In the genomic region with DNA sequence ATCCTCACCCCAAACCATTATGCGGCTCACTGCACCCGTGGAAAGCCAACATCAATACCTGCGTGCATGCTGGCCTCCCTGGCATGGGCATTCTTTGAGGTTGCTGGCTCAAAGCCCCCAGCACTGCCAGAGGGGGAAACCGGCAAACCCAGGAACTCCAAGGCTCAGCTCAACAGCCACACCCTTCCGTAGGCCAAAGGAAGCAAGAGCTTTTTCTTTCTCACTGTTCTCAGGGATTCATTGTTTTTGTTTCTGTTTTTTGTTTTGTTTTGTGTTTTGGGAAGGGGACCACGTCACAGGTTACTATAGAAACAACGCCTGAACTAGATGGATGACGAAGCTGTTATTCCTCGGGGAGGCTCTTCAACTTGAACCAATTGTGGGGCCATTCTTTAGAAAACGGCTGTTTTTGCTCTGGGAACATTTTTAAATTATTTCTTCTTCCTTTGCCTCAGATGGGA, we compare ENCODE assay signal across 1 cellular context.
TF ChIP-seq lines count a peak whose summit lies in the region.

No MANE protein-coding gene starts in this region.

TF ChIP-seq in K562, 482 proteins besides CTCF, POLR2A, EP300 and RAD21 (continued from another document and continues in another):
- TF ChIP-seq, protein P1, sequence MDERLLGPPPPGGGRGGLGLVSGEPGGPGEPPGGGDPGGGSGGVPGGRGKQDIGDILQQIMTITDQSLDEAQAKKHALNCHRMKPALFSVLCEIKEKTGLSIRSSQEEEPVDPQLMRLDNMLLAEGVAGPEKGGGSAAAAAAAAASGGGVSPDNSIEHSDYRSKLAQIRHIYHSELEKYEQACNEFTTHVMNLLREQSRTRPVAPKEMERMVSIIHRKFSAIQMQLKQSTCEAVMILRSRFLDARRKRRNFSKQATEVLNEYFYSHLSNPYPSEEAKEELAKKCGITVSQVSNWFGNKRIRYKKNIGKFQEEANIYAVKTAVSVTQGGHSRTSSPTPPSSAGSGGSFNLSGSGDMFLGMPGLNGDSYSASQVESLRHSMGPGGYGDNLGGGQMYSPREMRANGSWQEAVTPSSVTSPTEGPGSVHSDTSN (CRISPR knock-in tag; IDR thresholded peaks at IDR 0.05; ENCODE audit: low read depth): no peak
- TF ChIP-seq, protein P1 (tag; conservative IDR thresholded peaks at IDR 0.05; ENCODE audit: low read depth): no peak
- TF ChIP-seq PRMT5 (CRISPR knock-in tag; IDR thresholded peaks at IDR 0.05) (no peak), ATF1 (CRISPR knock-in tag; IDR thresholded peaks at IDR 0.05) (no peak), ATF1 (tag; IDR thresholded peaks at IDR 0.05) (peak; percentile 19; the same call in 1 of the 2 replicates), GTF2A2 (tag; IDR thresholded peaks at IDR 0.05) (no peak), NCOA2 (IDR thresholded peaks at IDR 0.05; ENCODE audit: partially characterized antibody in 2 of 2) (no peak), SRSF9 (IDR thresholded peaks at IDR 0.05; ENCODE audit: borderline replicate concordance, low read depth, low read length) (no peak), ZNF444 (CRISPR knock-in tag; IDR thresholded peaks at IDR 0.05) (no peak), KHSRP (IDR thresholded peaks at IDR 0.05) (no peak), ZNF24 (IDR thresholded peaks at IDR 0.05) (no peak), LCOR (CRISPR knock-in tag; IDR thresholded peaks at IDR 0.05) (no peak), MBD2 (IDR thresholded peaks at IDR 0.05; ENCODE audit: borderline replicate concordance, low read depth) (no peak), GATAD2A (IDR thresholded peaks at IDR 0.05) (no peak), KAT2B (IDR thresholded peaks at IDR 0.05; ENCODE audit: low read depth, low read length) (no peak), ZBED1 (IDR thresholded peaks at IDR 0.05) (no peak), MAFG (tag; conservative IDR thresholded peaks at IDR 0.05) (peak; percentile 41), MAFK (IDR thresholded peaks at IDR 0.05; ENCODE audit: low read length) (0 out of 2 replicates have a peak, but pooled peaks have one; percentile 3), TBL1XR1 (IDR thresholded peaks at IDR 0.05; ENCODE audit: low read length in 2 of 2) (no peak), ZNF232 (CRISPR knock-in tag; IDR thresholded peaks at IDR 0.05) (no peak), KDM4B (IDR thresholded peaks at IDR 0.05; ENCODE audit: borderline replicate concordance in 2 of 2, low read depth in 1 of 2) (no peak), ILK (tag; IDR thresholded peaks at IDR 0.05; ENCODE audit: borderline replicate concordance, low read depth) (no peak), RFX1 (IDR thresholded peaks at IDR 0.05) (peak; percentile 74), SMARCA5 (IDR thresholded peaks at IDR 0.05) (no peak), NR1H2 (CRISPR knock-in tag; IDR thresholded peaks at IDR 0.05) (no peak), GATA2 (CRISPR knock-in tag; IDR thresholded peaks at IDR 0.05) (no peak), NFATC3 (IDR thresholded peaks at IDR 0.05) (no peak), KDM1A (IDR thresholded peaks at IDR 0.05) (no peak), SETDB1 (IDR thresholded peaks at IDR 0.05; ENCODE audit: low read length) (no peak), GTF2F1 (IDR thresholded peaks at IDR 0.05; ENCODE audit: low read depth, low read length) (no peak), NBN (IDR thresholded peaks at IDR 0.05; ENCODE audit: low read depth) (no peak)
- TF ChIP-seq, protein P2, sequence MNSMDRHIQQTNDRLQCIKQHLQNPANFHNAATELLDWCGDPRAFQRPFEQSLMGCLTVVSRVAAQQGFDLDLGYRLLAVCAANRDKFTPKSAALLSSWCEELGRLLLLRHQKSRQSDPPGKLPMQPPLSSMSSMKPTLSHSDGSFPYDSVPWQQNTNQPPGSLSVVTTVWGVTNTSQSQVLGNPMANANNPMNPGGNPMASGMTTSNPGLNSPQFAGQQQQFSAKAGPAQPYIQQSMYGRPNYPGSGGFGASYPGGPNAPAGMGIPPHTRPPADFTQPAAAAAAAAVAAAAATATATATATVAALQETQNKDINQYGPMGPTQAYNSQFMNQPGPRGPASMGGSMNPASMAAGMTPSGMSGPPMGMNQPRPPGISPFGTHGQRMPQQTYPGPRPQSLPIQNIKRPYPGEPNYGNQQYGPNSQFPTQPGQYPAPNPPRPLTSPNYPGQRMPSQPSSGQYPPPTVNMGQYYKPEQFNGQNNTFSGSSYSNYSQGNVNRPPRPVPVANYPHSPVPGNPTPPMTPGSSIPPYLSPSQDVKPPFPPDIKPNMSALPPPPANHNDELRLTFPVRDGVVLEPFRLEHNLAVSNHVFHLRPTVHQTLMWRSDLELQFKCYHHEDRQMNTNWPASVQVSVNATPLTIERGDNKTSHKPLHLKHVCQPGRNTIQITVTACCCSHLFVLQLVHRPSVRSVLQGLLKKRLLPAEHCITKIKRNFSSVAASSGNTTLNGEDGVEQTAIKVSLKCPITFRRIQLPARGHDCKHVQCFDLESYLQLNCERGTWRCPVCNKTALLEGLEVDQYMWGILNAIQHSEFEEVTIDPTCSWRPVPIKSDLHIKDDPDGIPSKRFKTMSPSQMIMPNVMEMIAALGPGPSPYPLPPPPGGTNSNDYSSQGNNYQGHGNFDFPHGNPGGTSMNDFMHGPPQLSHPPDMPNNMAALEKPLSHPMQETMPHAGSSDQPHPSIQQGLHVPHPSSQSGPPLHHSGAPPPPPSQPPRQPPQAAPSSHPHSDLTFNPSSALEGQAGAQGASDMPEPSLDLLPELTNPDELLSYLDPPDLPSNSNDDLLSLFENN (IDR thresholded peaks at IDR 0.05; ENCODE audit: low read depth in 2 of 2, low read length in 2 of 2): no peak
- TF ChIP-seq, protein P3, sequence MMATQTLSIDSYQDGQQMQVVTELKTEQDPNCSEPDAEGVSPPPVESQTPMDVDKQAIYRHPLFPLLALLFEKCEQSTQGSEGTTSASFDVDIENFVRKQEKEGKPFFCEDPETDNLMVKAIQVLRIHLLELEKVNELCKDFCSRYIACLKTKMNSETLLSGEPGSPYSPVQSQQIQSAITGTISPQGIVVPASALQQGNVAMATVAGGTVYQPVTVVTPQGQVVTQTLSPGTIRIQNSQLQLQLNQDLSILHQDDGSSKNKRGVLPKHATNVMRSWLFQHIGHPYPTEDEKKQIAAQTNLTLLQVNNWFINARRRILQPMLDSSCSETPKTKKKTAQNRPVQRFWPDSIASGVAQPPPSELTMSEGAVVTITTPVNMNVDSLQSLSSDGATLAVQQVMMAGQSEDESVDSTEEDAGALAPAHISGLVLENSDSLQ (IDR thresholded peaks at IDR 0.05): peak; percentile 62
- TF ChIP-seq, protein P4, sequence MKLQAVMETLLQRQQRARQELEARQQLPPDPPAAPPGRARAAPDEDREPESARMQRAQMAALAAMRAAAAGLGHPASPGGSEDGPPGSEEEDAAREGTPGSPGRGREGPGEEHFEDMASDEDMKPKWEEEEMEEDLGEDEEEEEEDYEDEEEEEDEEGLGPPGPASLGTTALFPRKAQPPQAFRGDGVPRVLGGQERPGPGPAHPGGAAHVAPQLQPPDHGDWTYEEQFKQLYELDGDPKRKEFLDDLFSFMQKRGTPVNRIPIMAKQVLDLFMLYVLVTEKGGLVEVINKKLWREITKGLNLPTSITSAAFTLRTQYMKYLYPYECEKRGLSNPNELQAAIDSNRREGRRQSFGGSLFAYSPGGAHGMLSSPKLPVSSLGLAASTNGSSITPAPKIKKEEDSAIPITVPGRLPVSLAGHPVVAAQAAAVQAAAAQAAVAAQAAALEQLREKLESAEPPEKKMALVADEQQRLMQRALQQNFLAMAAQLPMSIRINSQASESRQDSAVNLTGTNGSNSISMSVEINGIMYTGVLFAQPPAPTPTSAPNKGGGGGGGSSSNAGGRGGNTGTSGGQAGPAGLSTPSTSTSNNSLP (IDR thresholded peaks at IDR 0.05; ENCODE audit: borderline replicate concordance, low read depth, low read length): no peak
- TF ChIP-seq, protein P5, sequence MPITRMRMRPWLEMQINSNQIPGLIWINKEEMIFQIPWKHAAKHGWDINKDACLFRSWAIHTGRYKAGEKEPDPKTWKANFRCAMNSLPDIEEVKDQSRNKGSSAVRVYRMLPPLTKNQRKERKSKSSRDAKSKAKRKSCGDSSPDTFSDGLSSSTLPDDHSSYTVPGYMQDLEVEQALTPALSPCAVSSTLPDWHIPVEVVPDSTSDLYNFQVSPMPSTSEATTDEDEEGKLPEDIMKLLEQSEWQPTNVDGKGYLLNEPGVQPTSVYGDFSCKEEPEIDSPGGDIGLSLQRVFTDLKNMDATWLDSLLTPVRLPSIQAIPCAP (CRISPR knock-in tag; IDR thresholded peaks at IDR 0.05; ENCODE audit: borderline replicate concordance): no peak
- TF ChIP-seq, protein P6, sequence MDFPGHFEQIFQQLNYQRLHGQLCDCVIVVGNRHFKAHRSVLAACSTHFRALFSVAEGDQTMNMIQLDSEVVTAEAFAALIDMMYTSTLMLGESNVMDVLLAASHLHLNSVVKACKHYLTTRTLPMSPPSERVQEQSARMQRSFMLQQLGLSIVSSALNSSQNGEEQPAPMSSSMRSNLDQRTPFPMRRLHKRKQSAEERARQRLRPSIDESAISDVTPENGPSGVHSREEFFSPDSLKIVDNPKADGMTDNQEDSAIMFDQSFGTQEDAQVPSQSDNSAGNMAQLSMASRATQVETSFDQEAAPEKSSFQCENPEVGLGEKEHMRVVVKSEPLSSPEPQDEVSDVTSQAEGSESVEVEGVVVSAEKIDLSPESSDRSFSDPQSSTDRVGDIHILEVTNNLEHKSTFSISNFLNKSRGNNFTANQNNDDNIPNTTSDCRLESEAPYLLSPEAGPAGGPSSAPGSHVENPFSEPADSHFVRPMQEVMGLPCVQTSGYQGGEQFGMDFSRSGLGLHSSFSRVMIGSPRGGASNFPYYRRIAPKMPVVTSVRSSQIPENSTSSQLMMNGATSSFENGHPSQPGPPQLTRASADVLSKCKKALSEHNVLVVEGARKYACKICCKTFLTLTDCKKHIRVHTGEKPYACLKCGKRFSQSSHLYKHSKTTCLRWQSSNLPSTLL (IDR thresholded peaks at IDR 0.05): no peak
- TF ChIP-seq, protein P7, sequence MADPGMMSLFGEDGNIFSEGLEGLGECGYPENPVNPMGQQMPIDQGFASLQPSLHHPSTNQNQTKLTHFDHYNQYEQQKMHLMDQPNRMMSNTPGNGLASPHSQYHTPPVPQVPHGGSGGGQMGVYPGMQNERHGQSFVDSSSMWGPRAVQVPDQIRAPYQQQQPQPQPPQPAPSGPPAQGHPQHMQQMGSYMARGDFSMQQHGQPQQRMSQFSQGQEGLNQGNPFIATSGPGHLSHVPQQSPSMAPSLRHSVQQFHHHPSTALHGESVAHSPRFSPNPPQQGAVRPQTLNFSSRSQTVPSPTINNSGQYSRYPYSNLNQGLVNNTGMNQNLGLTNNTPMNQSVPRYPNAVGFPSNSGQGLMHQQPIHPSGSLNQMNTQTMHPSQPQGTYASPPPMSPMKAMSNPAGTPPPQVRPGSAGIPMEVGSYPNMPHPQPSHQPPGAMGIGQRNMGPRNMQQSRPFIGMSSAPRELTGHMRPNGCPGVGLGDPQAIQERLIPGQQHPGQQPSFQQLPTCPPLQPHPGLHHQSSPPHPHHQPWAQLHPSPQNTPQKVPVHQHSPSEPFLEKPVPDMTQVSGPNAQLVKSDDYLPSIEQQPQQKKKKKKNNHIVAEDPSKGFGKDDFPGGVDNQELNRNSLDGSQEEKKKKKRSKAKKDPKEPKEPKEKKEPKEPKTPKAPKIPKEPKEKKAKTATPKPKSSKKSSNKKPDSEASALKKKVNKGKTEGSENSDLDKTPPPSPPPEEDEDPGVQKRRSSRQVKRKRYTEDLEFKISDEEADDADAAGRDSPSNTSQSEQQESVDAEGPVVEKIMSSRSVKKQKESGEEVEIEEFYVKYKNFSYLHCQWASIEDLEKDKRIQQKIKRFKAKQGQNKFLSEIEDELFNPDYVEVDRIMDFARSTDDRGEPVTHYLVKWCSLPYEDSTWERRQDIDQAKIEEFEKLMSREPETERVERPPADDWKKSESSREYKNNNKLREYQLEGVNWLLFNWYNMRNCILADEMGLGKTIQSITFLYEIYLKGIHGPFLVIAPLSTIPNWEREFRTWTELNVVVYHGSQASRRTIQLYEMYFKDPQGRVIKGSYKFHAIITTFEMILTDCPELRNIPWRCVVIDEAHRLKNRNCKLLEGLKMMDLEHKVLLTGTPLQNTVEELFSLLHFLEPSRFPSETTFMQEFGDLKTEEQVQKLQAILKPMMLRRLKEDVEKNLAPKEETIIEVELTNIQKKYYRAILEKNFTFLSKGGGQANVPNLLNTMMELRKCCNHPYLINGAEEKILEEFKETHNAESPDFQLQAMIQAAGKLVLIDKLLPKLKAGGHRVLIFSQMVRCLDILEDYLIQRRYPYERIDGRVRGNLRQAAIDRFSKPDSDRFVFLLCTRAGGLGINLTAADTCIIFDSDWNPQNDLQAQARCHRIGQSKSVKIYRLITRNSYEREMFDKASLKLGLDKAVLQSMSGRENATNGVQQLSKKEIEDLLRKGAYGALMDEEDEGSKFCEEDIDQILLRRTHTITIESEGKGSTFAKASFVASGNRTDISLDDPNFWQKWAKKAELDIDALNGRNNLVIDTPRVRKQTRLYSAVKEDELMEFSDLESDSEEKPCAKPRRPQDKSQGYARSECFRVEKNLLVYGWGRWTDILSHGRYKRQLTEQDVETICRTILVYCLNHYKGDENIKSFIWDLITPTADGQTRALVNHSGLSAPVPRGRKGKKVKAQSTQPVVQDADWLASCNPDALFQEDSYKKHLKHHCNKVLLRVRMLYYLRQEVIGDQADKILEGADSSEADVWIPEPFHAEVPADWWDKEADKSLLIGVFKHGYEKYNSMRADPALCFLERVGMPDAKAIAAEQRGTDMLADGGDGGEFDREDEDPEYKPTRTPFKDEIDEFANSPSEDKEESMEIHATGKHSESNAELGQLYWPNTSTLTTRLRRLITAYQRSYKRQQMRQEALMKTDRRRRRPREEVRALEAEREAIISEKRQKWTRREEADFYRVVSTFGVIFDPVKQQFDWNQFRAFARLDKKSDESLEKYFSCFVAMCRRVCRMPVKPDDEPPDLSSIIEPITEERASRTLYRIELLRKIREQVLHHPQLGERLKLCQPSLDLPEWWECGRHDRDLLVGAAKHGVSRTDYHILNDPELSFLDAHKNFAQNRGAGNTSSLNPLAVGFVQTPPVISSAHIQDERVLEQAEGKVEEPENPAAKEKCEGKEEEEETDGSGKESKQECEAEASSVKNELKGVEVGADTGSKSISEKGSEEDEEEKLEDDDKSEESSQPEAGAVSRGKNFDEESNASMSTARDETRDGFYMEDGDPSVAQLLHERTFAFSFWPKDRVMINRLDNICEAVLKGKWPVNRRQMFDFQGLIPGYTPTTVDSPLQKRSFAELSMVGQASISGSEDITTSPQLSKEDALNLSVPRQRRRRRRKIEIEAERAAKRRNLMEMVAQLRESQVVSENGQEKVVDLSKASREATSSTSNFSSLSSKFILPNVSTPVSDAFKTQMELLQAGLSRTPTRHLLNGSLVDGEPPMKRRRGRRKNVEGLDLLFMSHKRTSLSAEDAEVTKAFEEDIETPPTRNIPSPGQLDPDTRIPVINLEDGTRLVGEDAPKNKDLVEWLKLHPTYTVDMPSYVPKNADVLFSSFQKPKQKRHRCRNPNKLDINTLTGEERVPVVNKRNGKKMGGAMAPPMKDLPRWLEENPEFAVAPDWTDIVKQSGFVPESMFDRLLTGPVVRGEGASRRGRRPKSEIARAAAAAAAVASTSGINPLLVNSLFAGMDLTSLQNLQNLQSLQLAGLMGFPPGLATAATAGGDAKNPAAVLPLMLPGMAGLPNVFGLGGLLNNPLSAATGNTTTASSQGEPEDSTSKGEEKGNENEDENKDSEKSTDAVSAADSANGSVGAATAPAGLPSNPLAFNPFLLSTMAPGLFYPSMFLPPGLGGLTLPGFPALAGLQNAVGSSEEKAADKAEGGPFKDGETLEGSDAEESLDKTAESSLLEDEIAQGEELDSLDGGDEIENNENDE (IDR thresholded peaks at IDR 0.05; ENCODE audit: low read depth, low read length): no peak
